In genomic region chr19:2051771-2052704, GRCh38 we compare ENCODE assay signal across 8 cellular contexts. TPM values are rescaled to one million over a fixed set of nuclear protein-coding genes. Genes with fewer than 3 reads are reported as not detected.
DNase-seq lines count a peak whose midpoint lies in the region; ATAC-seq and TF ChIP-seq lines count a peak whose summit lies in the region.

No MANE protein-coding gene starts in this region.

- no peaks in the 10 kb centered on the region for H3K9me3 Mint-ChIP-seq in nephron progenitor cell

- peak overlapping the region; percentile 74 to 83 for H3K9ac ChIP-seq in colonic mucosa (ENCODE audit: low read depth in 2 of 2, low read length in 2 of 2)

- H3K4me1 ChIP-seq in colonic mucosa, result peaks cover 34% of the 10 kb centered on the region

- TF ChIP-seq CTCF in RWPE1 (conservative IDR thresholded peaks at IDR 0.05; ENCODE audit: low read depth), result no peak
- no peak for TF ChIP-seq CTCF in colonic mucosa (IDR thresholded peaks at IDR 0.05)
- no peak for TF ChIP-seq CTCF in nephron progenitor cell (IDR thresholded peaks at IDR 0.05)

- CTCF ChIA-PET in RWPE1 (lab: Yijun Ruan, JAX), result interaction anchor here (0.6 to 1.1 kb wide), 3 partner anchors 8 to 222 kb away, joined by 3 to 4 read pairs (median 3); no protein-coding TSS in a partner anchor

- no peaks in the 10 kb centered on the region for H3K36me3 Mint-ChIP-seq in nephron progenitor cell (ENCODE audit: low read depth)

- intact Hi-C loops in colonic mucosa (cut with DNase I), result no loop called here

- no peaks in the 10 kb centered on the region for H3K36me3 ChIP-seq in colonic mucosa

- no peaks in the 10 kb centered on the region for H3K27me3 ChIP-seq in colonic mucosa

- ATAC-seq in GM21737 (IDR thresholded peaks at IDR 0.05; ENCODE audit: unreplicated experiment), result peak; percentile 0
- no peak for ATAC-seq in HG02610 (IDR thresholded peaks at IDR 0.05; ENCODE audit: unreplicated experiment)
- no peak for ATAC-seq in GM18861 (IDR thresholded peaks at IDR 0.05; ENCODE audit: unreplicated experiment)
- ATAC-seq in GM21360 (IDR thresholded peaks at IDR 0.05; ENCODE audit: unreplicated experiment), result no peak
- ATAC-seq in GM21528 (IDR thresholded peaks at IDR 0.05; ENCODE audit: low FRiP score, unreplicated experiment), result no peak

- no peaks in the 10 kb centered on the region for H3K9me3 ChIP-seq in colonic mucosa

- H3K27ac ChIP-seq in RWPE1 (peak overlapping the region; percentile 100), colonic mucosa (peak overlapping the region; percentile 94)

- H3K4me3 ChIP-seq in colonic mucosa, result peak overlapping the region; percentile 89

- DNase-seq in RWPE1 (ENCODE audit: low spot score) (no peak), colonic mucosa (peak; percentile 78), nephron progenitor cell (no peak)

- POLR2A ChIA-PET in RWPE1 (lab: Yijun Ruan, JAX; ENCODE audit: low non-redundant PET), result interaction anchor here (0.6 kb wide), 3 partner anchors 38 to 1336 kb away, joined by 3 to 7 read pairs (median 3); no protein-coding TSS in a partner anchor

- H3K27me3 Mint-ChIP-seq in nephron progenitor cell (ENCODE audit: low read depth, poor library complexity), result no peaks in the 10 kb centered on the region

- H3K4me3 Mint-ChIP-seq in nephron progenitor cell, result peak overlapping the region; percentile 59

- peaks cover 38% of the 10 kb centered on the region for H3K4me1 Mint-ChIP-seq in nephron progenitor cell

- no peak overlapping the region for H3K27ac Mint-ChIP-seq in nephron progenitor cell

RNA-seq across cellular contexts. Expression of gene MKNK2, which starts 1.0 kb away (rescaled TPM):
- total RNA-seq in colonic mucosa, result 100 to 1,000 TPM; 358 to 589 TPM

RNA-seq across cellular contexts. Expression of gene BTBD2, which starts 36.5 kb away (rescaled TPM):
- total RNA-seq in colonic mucosa, result 10 to 100 TPM; 74.5 to 81.5 TPM

RNA-seq across cellular contexts. Expression of gene MOB3A, which starts 44.1 kb away (rescaled TPM):
- total RNA-seq in colonic mucosa, result 10 to 100 TPM; 40.0 to 40.5 TPM

RNA-seq across cellular contexts. Expression of gene IZUMO4, which starts 44.7 kb away (rescaled TPM):
- total RNA-seq in colonic mucosa, result 1 to 10 TPM; 2.1 to 4.5 TPM
